In the genomic region with DNA sequence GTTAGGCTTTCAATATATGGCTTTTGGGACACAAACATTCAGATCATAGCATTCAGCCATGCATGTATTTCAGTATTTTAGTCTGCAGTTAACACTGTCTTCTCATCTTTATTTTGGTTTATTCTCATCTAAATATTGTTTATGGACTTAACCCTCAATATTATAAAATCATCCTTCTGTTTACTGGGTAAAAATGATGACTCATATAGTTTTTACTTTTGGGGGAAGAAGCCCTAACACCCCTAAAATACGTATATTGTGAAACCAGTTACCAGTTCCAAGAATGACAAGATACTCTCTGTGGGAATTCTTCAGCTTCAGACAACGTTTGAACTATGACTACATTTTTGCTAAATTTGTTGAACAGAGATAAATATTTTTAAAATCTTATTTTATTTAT, we compare ENCODE assay signal across 25 cellular contexts.
DNase-seq lines count a peak whose midpoint lies in the region; ATAC-seq, FAIRE-seq and TF ChIP-seq lines count a peak whose summit lies in the region.
"Had no signal": no experiment of that assay in that cellular context is flagged by ENCODE, and none has a peak within 500 bp of the region (broad histone marks: within the 10 kb centered on the region; RNA-seq: fewer than 3 reads in every experiment).

No MANE protein-coding gene starts in this region.

- no peak for TF ChIP-seq RAD21 in HepG2 (CRISPR knock-in tag; IDR thresholded peaks at IDR 0.05)
- TF ChIP-seq RAD21 in K562 (CRISPR knock-in tag; conservative IDR thresholded peaks at IDR 0.05 in 1 of 2, IDR thresholded peaks at IDR 0.05 in 1 of 2): no peak

- H4K20me1 ChIP-seq in HepG2 (ENCODE audit: insufficient read depth, low read length) (no peaks in the 10 kb centered on the region), K562 (replicated peaks; ENCODE audit: control insufficient read depth, insufficient read depth, low read length) (no peaks in the 10 kb centered on the region)
- H4K20me1 ChIP-seq: BLaER1 had no signal

- TF ChIP-seq POLR2A in HepG2 (IDR thresholded peaks at IDR 0.05; ENCODE audit: insufficient read depth in 1 of 2, low read depth in 2 of 2, low read length in 2 of 2): no peak
- TF ChIP-seq POLR2A in right lobe of liver (IDR thresholded peaks at IDR 0.05): no peak
- no peak for TF ChIP-seq POLR2A in K562 (conservative IDR thresholded peaks at IDR 0.05)

- H3K9ac ChIP-seq in HepG2 (ENCODE audit: insufficient read depth, low read depth, low read length): no peak overlapping the region
- no peak overlapping the region for H3K9ac ChIP-seq in K562 (ENCODE audit: insufficient read depth in 1 of 2, low read depth in 2 of 2, low read length in 2 of 2)
- H3K9ac ChIP-seq: BLaER1 had no signal

- ATAC-seq in HepG2: no peak
- ATAC-seq in right lobe of liver: no peak
- no peak for ATAC-seq in K562
- ATAC-seq in omental fat pad (ENCODE audit: low FRiP score): peak; percentile 42
- no peak for ATAC-seq in HG02870 (IDR thresholded peaks at IDR 0.05; ENCODE audit: unreplicated experiment)
- ATAC-seq in HG02571 (IDR thresholded peaks at IDR 0.05; ENCODE audit: unreplicated experiment): no peak

- H3K9me3 ChIP-seq in HepG2 (ENCODE audit: low read length): no peaks in the 10 kb centered on the region
- H3K9me3 ChIP-seq in right lobe of liver: no peaks in the 10 kb centered on the region
- H3K9me3 ChIP-seq in K562 (replicated peaks; ENCODE audit: control insufficient read depth, insufficient read depth, low read depth, low read length): no peaks in the 10 kb centered on the region
- H3K9me3 ChIP-seq: BE2C, BLaER1 had no signal

- H3K4me2 ChIP-seq in HepG2 (ENCODE audit: low read depth, low read length): no peak overlapping the region
- H3K4me2 ChIP-seq in K562 (ENCODE audit: insufficient read depth, low read length): no peak overlapping the region
- H3K4me2 ChIP-seq: BLaER1 had no signal

- no peak for TF ChIP-seq EP300 in HepG2 (IDR thresholded peaks at IDR 0.05; ENCODE audit: low read depth in 2 of 2, low read length in 2 of 2)
- TF ChIP-seq EP300 in HepG2 (CRISPR knock-in tag; IDR thresholded peaks at IDR 0.05; ENCODE audit: borderline replicate concordance): no peak
- no peak for TF ChIP-seq EP300 in K562 (IDR thresholded peaks at IDR 0.05; ENCODE audit: low read length)

- no TSS peak for BruUV-seq in HepG2 (replicated peaks; lab: Mats Ljungman, UMichigan)
- no TSS peak for BruUV-seq in K562 (replicated peaks; lab: Mats Ljungman, UMichigan)

- H3K79me2 ChIP-seq in HepG2 (ENCODE audit: insufficient read depth, low read length) (no peaks in the 10 kb centered on the region), K562 (ENCODE audit: control insufficient read depth, insufficient read depth, low read length) (no peaks in the 10 kb centered on the region)

- in situ Hi-C loops in HepG2 (cut with HindIII; ENCODE audit: extremely low pct_ligation_motif_present, low pct_unique_long_range_greater_than_20kb): no loop called here
- in situ Hi-C loops in K562 (cut with MboI): no loop called here

- H2AFZ ChIP-seq in HepG2 (ENCODE audit: low read length): no peak overlapping the region
- H2AFZ ChIP-seq in K562 (ENCODE audit: low read depth, low read length): no peak overlapping the region

- H3K27me3 ChIP-seq in HepG2 (ENCODE audit: control insufficient read depth in 1 of 2, insufficient read depth in 2 of 2, low read length in 2 of 2) (no peaks in the 10 kb centered on the region), right lobe of liver (no peaks in the 10 kb centered on the region), K562 (ENCODE audit: control insufficient read depth in 2 of 2, insufficient read depth in 2 of 2, low read length in 2 of 2) (no peaks in the 10 kb centered on the region)
- H3K27me3 ChIP-seq: BE2C, BLaER1 had no signal

- H3K4me1 ChIP-seq in HepG2 (ENCODE audit: insufficient read depth, low read length) (peaks cover 21% of the 10 kb centered on the region), right lobe of liver (no peaks in the 10 kb centered on the region), K562 (replicated peaks in 1 of 2; ENCODE audit: control insufficient read depth in 2 of 2, insufficient read depth in 2 of 2, low read length in 2 of 2) (no peaks in the 10 kb centered on the region)
- H3K4me1 ChIP-seq: BE2C had no signal

- no peaks in the 10 kb centered on the region for H3K9me1 ChIP-seq in K562 (ENCODE audit: control insufficient read depth, insufficient read depth, low read length)

- POLR2A ChIA-PET in HepG2 (lab: Yijun Ruan, JAX) (no interaction called here), K562 (lab: Yijun Ruan, JAX) (interaction anchor here (0.7 kb wide), 1 partner anchor 90 kb away, joined by 3 read pairs; no protein-coding TSS in a partner anchor), GM10248 (lab: Yijun Ruan, JAX) (no interaction called here)

- WGBS in HepG2 (ENCODE audit: low lambda C conversion rate): 93% methylated on average over 2 of the region's 2 CpGs
- 44% methylated on average over 2 of the region's 2 CpGs for WGBS in right lobe of liver (ENCODE audit: insufficient coverage, low coverage, low lambda C conversion rate, missing lambda C conversion rate)
- WGBS in K562 (ENCODE audit: insufficient coverage, low coverage, missing lambda C conversion rate): 0% methylated on average over 2 of the region's 2 CpGs

- no peak for DNase-seq in HepG2 (ENCODE audit: low spot score)
- DNase-seq in right lobe of liver: no peak
- no peak for DNase-seq in K562 (ENCODE audit: extremely low read depth in 1 of 4, low spot score in 3 of 4)
- no peak for DNase-seq in omental fat pad (ENCODE audit: low spot score)
- no peak for DNase-seq in GM10248 (ENCODE audit: extremely low spot score)
- DNase-seq: ACHN; BE2C; C1 segment of cervical spinal cord; CD4-positive, alpha-beta memory T cell; CD4-positive, CD25-positive, alpha-beta regulatory T cell; CD8-positive, alpha-beta memory T cell; COR-L47; DMS 273 treated with DMSO at 0.1 percent for 48 hours; DMS153; DMS53; DMS79; DND-41; EL; GDM1 had no signal

- H3K4me3 ChIP-seq in HepG2 (replicated peaks in 1 of 3; ENCODE audit: insufficient read depth in 1 of 3, low read depth in 2 of 3, low read length in 3 of 3) (no peak overlapping the region), right lobe of liver (no peak overlapping the region), K562 (no peak overlapping the region)
- H3K4me3 ChIP-seq: BLaER1 had no signal

- CTCF ChIA-PET in HepG2 (lab: Yijun Ruan, JAX; ENCODE audit: low intra/inter-chr PET ratio, low total read pairs): no interaction called here
- CTCF ChIA-PET in K562 (lab: Yijun Ruan, JAX; ENCODE audit: low intra/inter-chr PET ratio): no interaction called here
- CTCF ChIA-PET in GM10248 (lab: Yijun Ruan, JAX): interaction anchor here (2.0 kb wide), 1 partner anchor 11 kb away, joined by 6 read pairs; no protein-coding TSS in a partner anchor

- FAIRE-seq in HepG2 (lab: Jason Lieb, UNC) (no peak), K562 (lab: Jason Lieb, UNC) (no peak)
- FAIRE-seq: GM12891, GM19239 had no signal

- H3K36me3 ChIP-seq in HepG2 (replicated peaks in 1 of 2; ENCODE audit: control insufficient read depth in 1 of 2, insufficient read depth in 2 of 2, low read length in 2 of 2): no peaks in the 10 kb centered on the region
- H3K36me3 ChIP-seq in right lobe of liver: no peaks in the 10 kb centered on the region
- H3K36me3 ChIP-seq in K562 (ENCODE audit: control insufficient read depth, insufficient read depth, low read length): no peaks in the 10 kb centered on the region
- H3K36me3 ChIP-seq: BE2C, BLaER1 had no signal

- intact Hi-C loops in HepG2 (cut with micrococcal nuclease; ENCODE audit: unreplicated experiment) (no loop called here), right lobe of liver (cut with DNase I) (no loop called here), K562 (cut with micrococcal nuclease) (no loop called here)

- TF ChIP-seq CTCF in HepG2 (CRISPR knock-in tag; IDR thresholded peaks at IDR 0.05): no peak
- TF ChIP-seq CTCF in right lobe of liver (IDR thresholded peaks at IDR 0.05): no peak
- TF ChIP-seq CTCF in K562 (IDR thresholded peaks at IDR 0.05 in 2 of 3, conservative IDR thresholded peaks at IDR 0.05 in 1 of 3; ENCODE audit: insufficient read depth in 2 of 3, low read depth in 1 of 3, low read length in 3 of 3): no peak
- TF ChIP-seq CTCF in omental fat pad (IDR thresholded peaks at IDR 0.05): no peak
- no peak for TF ChIP-seq CTCF in GM10248 (IDR thresholded peaks at IDR 0.05; ENCODE audit: control extremely low read depth, extremely low read depth, low read depth, missing control alignments)

- H3K27ac ChIP-seq in HepG2 (ENCODE audit: extremely low read length, insufficient read depth, low read length) (no peak overlapping the region), right lobe of liver (no peak overlapping the region), K562 (ENCODE audit: extremely low read depth, low read depth, low read length) (no peak overlapping the region)
- H3K27ac ChIP-seq: 22Rv1, BLaER1 had no signal

TF ChIP-seq in HepG2, 621 proteins besides CTCF, POLR2A, EP300 and RAD21 (continues in another document):
- peak; percentile 53; the same call in 1 of the 2 replicates for TF ChIP-seq MAFF (IDR thresholded peaks at IDR 0.05; ENCODE audit: low read depth, low read length)
- TF ChIP-seq ZSCAN25 (CRISPR knock-in tag; IDR thresholded peaks at IDR 0.05): no peak
- no peak for TF ChIP-seq ZFP36L1 (CRISPR knock-in tag; IDR thresholded peaks at IDR 0.05)
- TF ChIP-seq GLMP (CRISPR knock-in tag; IDR thresholded peaks at IDR 0.05; ENCODE audit: borderline replicate concordance): no peak

TF ChIP-seq in K562, 482 proteins besides CTCF, POLR2A, EP300 and RAD21:
- TF ChIP-seq C11orf30 (IDR thresholded peaks at IDR 0.05; ENCODE audit: low read depth): peak; percentile 30; the same call in 1 of the 2 replicates
- peak; percentile 34; the same call in 1 of the 2 replicates for TF ChIP-seq MAFF (IDR thresholded peaks at IDR 0.05; ENCODE audit: low read length)
- peak; percentile 57; the same call in 1 of the 2 replicates for TF ChIP-seq ZNF316 (IDR thresholded peaks at IDR 0.05)
- TF ChIP-seq ZNF311 (CRISPR knock-in tag; IDR thresholded peaks at IDR 0.05): no peak

Comparison
In these comparisons a context has a peak if more than half of its experiments do, and no peak if none do; other contexts are left out.
1. Of the 241 proteins assayed by ChIP-seq in both HepG2 and K562: peak only in HepG2: MAFK; only in K562: none; in both: MAFF; in neither: 239.